In genomic region chr9:98551511-98552286, GRCh38 we compare ENCODE assay signal across 15 cellular contexts.
A peak's percentile ranks its signal among the peaks of the same experiment; 100 is the strongest.
DNase-seq lines count a peak whose midpoint lies in the region; ATAC-seq and TF ChIP-seq lines count a peak whose summit lies in the region.
"Had no signal": no experiment of that assay in that cellular context is flagged by ENCODE, and none has a peak within 500 bp of the region (broad histone marks: within the 10 kb centered on the region; RNA-seq: fewer than 3 reads in every experiment).

No MANE protein-coding gene starts in this region.

- TF ChIP-seq EP300 in tibial nerve (IDR thresholded peaks at IDR 0.05), result no peak

- POLR2A ChIA-PET in IMR-90 (lab: Charles Lee; ENCODE audit: unreplicated experiment), result no interaction called here

- in situ Hi-C loops in IMR-90 (cut with MboI; ENCODE audit: low sequenced_read_pairs), result no loop called here
- in situ Hi-C loops in brain microvascular endothelial cell (cut with HindIII; ENCODE audit: low pct_ligation_motif_present, low sequenced_read_pairs), result no loop called here

- H4K91ac ChIP-seq in IMR-90 (ENCODE audit: insufficient read depth, low read depth, low read length), result peak overlapping the region; percentile 90

- H2AFZ ChIP-seq in IMR-90 (replicated peaks; ENCODE audit: low read length, poor library complexity), result peak overlapping the region; percentile 11

- peak overlapping the region; percentile 31; the same call in 1 of the 2 replicates for H3K9ac ChIP-seq in IMR-90 (ENCODE audit: low read depth, low read length)

- H3K56ac ChIP-seq in IMR-90 (ENCODE audit: extremely low read depth, insufficient read depth, low read length), result peak overlapping the region; percentile 84; the same call in 1 of the 2 replicates

- H2BK20ac ChIP-seq in IMR-90 (ENCODE audit: low read depth, low read length), result peak overlapping the region; percentile 95

- H4K8ac ChIP-seq in IMR-90 (ENCODE audit: low read depth in 2 of 2, low read length in 2 of 2), result peak overlapping the region; percentile 61 to 73; a peak in 3 of 4 replicates

- H3K14ac ChIP-seq in IMR-90 (replicated peaks; ENCODE audit: low read depth, low read length), result peak overlapping the region; percentile 62; the same call in 1 of the 2 replicates

- peak overlapping the region; percentile 11 for H3K4me2 ChIP-seq in IMR-90 (ENCODE audit: low read depth, low read length)

- H3K4me3 ChIP-seq in IMR-90 (ENCODE audit: insufficient read depth, low read depth, low read length) (no peak overlapping the region), brain microvascular endothelial cell (ENCODE audit: low read depth, low read length) (no peak overlapping the region), tibial nerve (no peak overlapping the region)

- H3K9me3 ChIP-seq in IMR-90 (ENCODE audit: control insufficient read depth, insufficient read depth, low read length) (no peaks in the 10 kb centered on the region), tibial nerve (no peaks in the 10 kb centered on the region)

- peak; percentile 16; the same call in 1 of the 2 replicates for TF ChIP-seq CTCF in IMR-90 (conservative IDR thresholded peaks at IDR 0.05; ENCODE audit: low read depth, low read length)
- TF ChIP-seq CTCF in brain microvascular endothelial cell (IDR thresholded peaks at IDR 0.05; ENCODE audit: low read depth, low read length, missing control alignments), result no peak
- TF ChIP-seq CTCF in tibial nerve (IDR thresholded peaks at IDR 0.05), result no peak

- H3K4me1 ChIP-seq in IMR-90 (ENCODE audit: control insufficient read depth, insufficient read depth, low read length) (peaks cover 24% of the 10 kb centered on the region), tibial nerve (no peaks in the 10 kb centered on the region)

- dilution Hi-C loops in IMR-90 (cut with HindIII; ENCODE audit: low sequenced_read_pairs, unreplicated experiment), result no loop called here

- H3K23ac ChIP-seq in IMR-90 (ENCODE audit: low read depth, low read length), result peak overlapping the region; percentile 53; the same call in 1 of the 2 replicates

- H3K79me1 ChIP-seq in IMR-90 (ENCODE audit: low read depth in 1 of 2, low read length in 2 of 2), result peaks cover 7 to 29% of the 10 kb centered on the region in 2 experiments; a peak in 3 of 4 replicates

- peaks cover 3% of the 10 kb centered on the region; the same call in 1 of the 2 replicates for H4K20me1 ChIP-seq in IMR-90 (ENCODE audit: insufficient read depth, low read length)

- ATAC-seq in IMR-90 (ENCODE audit: low read depth) (peak; percentile 88), HG03039 (IDR thresholded peaks at IDR 0.05; ENCODE audit: unreplicated experiment) (no peak)

- H3K27me3 ChIP-seq in IMR-90 (ENCODE audit: control insufficient read depth, insufficient read depth, low read length), result no peaks in the 10 kb centered on the region
- no peaks in the 10 kb centered on the region for H3K27me3 ChIP-seq in brain microvascular endothelial cell (replicated peaks)
- no peaks in the 10 kb centered on the region for H3K27me3 ChIP-seq in tibial nerve

- CTCF ChIA-PET in IMR-90 (lab: Yijun Ruan, JAX), result interaction anchor here (1.2 to 1.9 kb wide), 2 partner anchors 63 to 67 kb away, joined by 5 read pairs; no protein-coding TSS in a partner anchor

- H3K18ac ChIP-seq in IMR-90 (ENCODE audit: low read depth, low read length), result peak overlapping the region; percentile 72

- no peak overlapping the region; the same call in 1 of the 2 replicates for H2AK5ac ChIP-seq in IMR-90 (ENCODE audit: low read depth, low read length)

- peak overlapping the region; percentile 91 for H3K4ac ChIP-seq in IMR-90 (ENCODE audit: low read depth, low read length)

- 0% methylated on average over 2 of the region's 11 CpGs; no CpG with 5 or more reads in 1 of the 2 experiments for WGBS in IMR-90 (ENCODE audit: extremely low coverage in 2 of 2, insufficient read length in 1 of 2), 2 experiments
- WGBS in tibial nerve, 2 donors, result 75 to 79% methylated on average over 11 of the region's 11 CpGs

- no peak; the same call in 1 of the 2 replicates for TF ChIP-seq RAD21 in IMR-90 (IDR thresholded peaks at IDR 0.05; ENCODE audit: low read length)

- no TSS peak for BruUV-seq in IMR-90 (replicated peaks; lab: Mats Ljungman, UMichigan)

- H4K5ac ChIP-seq in IMR-90 (ENCODE audit: low read depth, low read length), result peak overlapping the region; percentile 31; the same call in 1 of the 2 replicates

- peak overlapping the region; percentile 20; the same call in 1 of the 3 replicates for H2BK15ac ChIP-seq in IMR-90 (ENCODE audit: low read depth, low read length)

- peaks cover 25% of the 10 kb centered on the region for H3K9me1 ChIP-seq in IMR-90 (ENCODE audit: insufficient read depth, low read length)

- H3K36me3 ChIP-seq in IMR-90 (ENCODE audit: control insufficient read depth, insufficient read depth, low read length) (no peaks in the 10 kb centered on the region), brain microvascular endothelial cell (replicated peaks) (no peaks in the 10 kb centered on the region), tibial nerve (no peaks in the 10 kb centered on the region)

- DNase-seq in AG08396 (ENCODE audit: low spot score), result peak; percentile 76
- peak; percentile 97 for DNase-seq in IMR-90
- peak; percentile 46 for DNase-seq in brain microvascular endothelial cell
- peak; percentile 52 for DNase-seq in kidney tubule cell (ENCODE audit: low spot score)
- no peak for DNase-seq in HT-29 (ENCODE audit: low spot score)
- no peak for DNase-seq in tibial nerve (ENCODE audit: low spot score in 2 of 2)
- DNase-seq in HUDEP-2 (lab: John Stamatoyannopoulos, UW; ENCODE audit: unreplicated experiment in 76 of 76), result no peak
- DNase-seq: midbrain; MM.1S; NCI-H2171; SHP77; stimulated activated CD4-positive, alpha-beta T cell treated with anti-CD3 and anti-CD28 coated beads, Interleukin-4, amount 100 ng/mL, for 1 hour; stimulated activated naive CD4-positive, alpha-beta T cell had no signal

- H2BK120ac ChIP-seq in IMR-90 (ENCODE audit: low read depth, low read length), result peak overlapping the region; percentile 95

- intact Hi-C loops in IMR-90 (cut with micrococcal nuclease), result loop anchor here (5.0 to 10.0 kb wide), 2 partner anchors 106 to 237 kb away; no protein-coding TSS in a partner anchor

- peak overlapping the region; percentile 84 for H2BK5ac ChIP-seq in IMR-90 (ENCODE audit: low read depth, low read length, poor library complexity, severe bottlenecking)

- no peak overlapping the region for H2AK9ac ChIP-seq in IMR-90 (replicated peaks; ENCODE audit: low read depth, low read length, poor library complexity)

- no peak for TF ChIP-seq POLR2A in IMR-90 (IDR thresholded peaks at IDR 0.05; ENCODE audit: low read depth, low read length)
- no peak for TF ChIP-seq POLR2A in tibial nerve (IDR thresholded peaks at IDR 0.05)

- H3K27ac ChIP-seq in IMR-90 (ENCODE audit: insufficient read depth, low read length) (peak overlapping the region; percentile 47), brain microvascular endothelial cell (no peak overlapping the region), tibial nerve (no peak overlapping the region)
- H3K27ac ChIP-seq: VCaP had no signal

TF ChIP-seq in IMR-90, 13 proteins besides CTCF, POLR2A, EP300 and RAD21:
- TF ChIP-seq ELK1 (IDR thresholded peaks at IDR 0.05; ENCODE audit: borderline replicate concordance, low read depth, low read length) (no peak), RCOR1 (IDR thresholded peaks at IDR 0.05; ENCODE audit: insufficient replicate concordance, low read length) (peak; percentile 54), NFE2L2 (IDR thresholded peaks at IDR 0.05; ENCODE audit: low read depth, low read length) (no peak), SMC3 (IDR thresholded peaks at IDR 0.05; ENCODE audit: low read depth, low read length) (no peak; the same call in 1 of the 2 replicates), MAZ (IDR thresholded peaks at IDR 0.05; ENCODE audit: borderline replicate concordance, low read depth, low read length) (no peak), FOS (IDR thresholded peaks at IDR 0.05; ENCODE audit: low read depth, low read length) (peak; percentile 79), MXI1 (IDR thresholded peaks at IDR 0.05; ENCODE audit: borderline replicate concordance, low read depth, low read length) (0 out of 2 replicates have a peak, but pooled peaks have one; percentile 23), BHLHE40 (IDR thresholded peaks at IDR 0.05; ENCODE audit: low read depth, low read length) (peak; percentile 36; the same call in 1 of the 2 replicates), MAFK (IDR thresholded peaks at IDR 0.05; ENCODE audit: low read depth, low read length) (no peak)

Comparison
In these comparisons a context has a peak if more than half of its experiments do, and no peak if none do; other contexts are left out.
1. DNase-seq: peak in AG08396 (single experiment), IMR-90 (single experiment), brain microvascular endothelial cell (single experiment) and kidney tubule cell (single experiment); none in HT-29 (single experiment), tibial nerve (0 of 2) and HUDEP-2 (0 of 76).